32 cellular contexts compared by ENCODE assay signal in the genomic region with DNA sequence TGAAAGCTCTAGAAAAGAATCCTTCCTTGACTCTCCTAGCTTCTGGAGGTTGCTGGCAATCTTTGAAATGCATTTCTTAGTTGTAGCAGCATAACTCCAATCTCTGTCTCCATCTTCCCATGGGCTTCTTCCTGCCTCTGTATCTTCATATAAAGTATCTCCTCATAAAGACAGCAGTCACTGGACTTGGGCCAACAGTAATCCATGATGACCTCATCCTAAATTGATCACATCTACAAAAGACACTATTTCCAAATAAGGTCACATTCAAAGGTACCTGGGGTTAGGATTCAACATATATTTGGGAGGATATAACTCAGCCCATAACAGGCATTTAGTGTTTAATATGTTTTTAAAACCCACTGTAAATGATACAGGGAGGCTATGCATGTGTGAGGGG.
"Had no signal": no experiment of that assay in that cellular context is flagged by ENCODE, and none has a peak within 500 bp of the region (broad histone marks: within the 10 kb centered on the region; RNA-seq: fewer than 3 reads in every experiment).

No MANE protein-coding gene starts in this region.

- ATAC-seq: activated CD8-positive, alpha-beta T cell treated with anti-CD3 and anti-CD28 coated beads for 36 hours; activated T-cell treated with anti-CD3 and anti-CD28 coated beads, Interleukin-2, amount 50 U/mL, for 72 hours; activated T-helper 17 cell treated with anti-CD3 and anti-CD28 coated beads, Interleukin-2, amount 50 U/mL, for 72 hours; PC-3 had no signal

- H3K27ac ChIP-seq: ascending aorta, coronary artery, Peyer's patch, SJSA1 had no signal

- DNase-seq: activated CD4-positive, alpha-beta T cell treated with anti-CD3 and anti-CD28 coated beads, Interleukin-2, amount 10 ng/mL, durations not matched to agents 24 days and 14 days; activated CD4-positive, alpha-beta T cell treated with anti-CD3 and anti-CD28 coated beads, Interleukin-2, amount 50 U/mL, for 4 hours; activated CD8-positive, alpha-beta T cell treated with anti-CD3 and anti-CD28 coated beads for 36 hours; activated effector memory CD4-positive, alpha-beta T cell treated with anti-CD3 and anti-CD28 coated beads, Interleukin-2, amount 50 U/mL, for 16 hours; activated naive CD4-positive, alpha-beta T cell; activated naive CD4-positive, alpha-beta T cell treated with anti-CD3 and anti-CD28 coated beads, Interleukin-2, amount 50 U/mL, for 16 hours; activated T-cell treated with anti-CD3 and anti-CD28 coated beads, Interleukin-2, amount 50 U/mL, for 1 hour; activated T-cell treated with anti-CD3 and anti-CD28 coated beads, Interleukin-2, amount 50 U/mL, for 72 hours; amygdala; Kasumi-1; MG63; NCI-H1048; NCI-H1105 treated with DMSO at 0.1 percent for 48 hours; NCI-H1436; NCI-H187; NCI-H2029 treated with DMSO at 0.1 percent for 48 hours; NCI-H2107; NCI-H2171; NCI-H510A treated with DMSO at 0.1 percent for 48 hours; NCI-H526 treated with DMSO at 0.1 percent for 48 hours; NCI-H82; NK-92 treated with Interleukin-12 subunit alpha and Interleukin-12 subunit beta, amount 100 ng/mL, for 24 hours; PC-3; Peyer's patch; RPMI8226; SHP77 treated with DMSO at 0.1 percent for 48 hours; SK-N-SH had no signal

- H3K9me3 ChIP-seq: ascending aorta, MG63, Peyer's patch, SJSA1, SK-N-SH had no signal

- H3K4me1 ChIP-seq: ascending aorta, Peyer's patch had no signal

- H3K27me3 ChIP-seq: ascending aorta, MG63, Peyer's patch, SJSA1 had no signal

- H3K4me2 ChIP-seq: SK-N-SH had no signal

- H3K9ac ChIP-seq: SK-N-SH had no signal

- H3K4me3 ChIP-seq: ascending aorta, coronary artery, MG63, Peyer's patch, SJSA1 had no signal

- FAIRE-seq: TTC549 had no signal

- H3K36me3 ChIP-seq: ascending aorta, MG63, Peyer's patch, SJSA1 had no signal
